27 cellular contexts compared by ENCODE assay signal in the genomic region with DNA sequence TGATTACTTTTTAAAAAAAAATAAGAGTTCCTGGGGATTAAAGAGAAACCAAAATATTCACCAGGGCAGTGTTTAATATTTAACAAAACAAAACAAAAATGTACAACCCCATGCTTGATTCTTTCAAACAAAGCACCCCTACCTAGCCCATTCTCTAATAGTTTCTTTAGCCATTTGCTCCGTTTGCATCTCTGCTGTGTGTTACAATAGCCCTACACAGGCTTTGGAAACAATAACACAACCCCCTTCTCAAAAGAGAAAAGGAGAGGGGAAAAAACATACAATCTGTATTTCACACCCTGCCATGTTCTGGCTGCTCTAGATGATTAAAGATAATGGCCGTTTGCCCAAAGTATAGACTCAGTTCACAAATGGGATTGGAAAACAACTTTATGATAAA.
"Had no signal": no experiment of that assay in that cellular context is flagged by ENCODE, and none has a peak within 500 bp of the region (broad histone marks: within the 10 kb centered on the region; RNA-seq: fewer than 3 reads in every experiment).

No MANE protein-coding gene starts in this region.

- ATAC-seq: activated T-helper 17 cell treated with anti-CD3 and anti-CD28 coated beads, Interleukin-2, amount 50 U/mL, for 72 hours; PC-3; T-helper 17 cell had no signal

- H3K27ac Mint-ChIP-seq: activated CD4-positive, alpha-beta memory T cell treated with anti-CD3 and anti-CD28 coated beads for 36 hours; activated CD4-positive, alpha-beta T cell treated with anti-CD3 and anti-CD28 coated beads, Interleukin-2, amount 10 ng/mL, durations not matched to agents 7 days and 5 days; activated naive CD4-positive, alpha-beta T cell treated with anti-CD3 and anti-CD28 coated beads for 36 hours; activated naive CD8-positive, alpha-beta T cell; activated T-helper 17 cell treated with anti-CD3 and anti-CD28 coated beads, Interleukin-2, amount 50 U/mL, for 72 hours; brain; T-helper 17 cell had no signal

- H3K9ac ChIP-seq: KMS-11 had no signal

- H3K9me3 Mint-ChIP-seq: activated CD4-positive, alpha-beta memory T cell treated with anti-CD3 and anti-CD28 coated beads for 36 hours; activated CD4-positive, alpha-beta T cell treated with anti-CD3 and anti-CD28 coated beads, Interleukin-2, amount 10 ng/mL, durations not matched to agents 7 days and 5 days; activated naive CD4-positive, alpha-beta T cell treated with anti-CD3 and anti-CD28 coated beads for 36 hours; brain had no signal

- H3K36me3 Mint-ChIP-seq: activated CD4-positive, alpha-beta memory T cell treated with anti-CD3 and anti-CD28 coated beads for 36 hours; activated naive CD8-positive, alpha-beta T cell; brain had no signal

- H3K27ac ChIP-seq: KMS-11 had no signal

- H3K4me3 Mint-ChIP-seq: activated CD4-positive, alpha-beta memory T cell treated with anti-CD3 and anti-CD28 coated beads for 36 hours; activated CD4-positive, alpha-beta T cell treated with anti-CD3 and anti-CD28 coated beads, Interleukin-2, amount 10 ng/mL, durations not matched to agents 7 days and 5 days; activated naive CD4-positive, alpha-beta T cell treated with anti-CD3 and anti-CD28 coated beads for 36 hours; activated naive CD8-positive, alpha-beta T cell; activated T-helper 17 cell treated with anti-CD3 and anti-CD28 coated beads, Interleukin-2, amount 50 U/mL, for 72 hours; brain; central memory CD8-positive, alpha-beta T cell; T-helper 17 cell had no signal

- H3K4me2 ChIP-seq: KMS-11 had no signal

- H3K4me1 Mint-ChIP-seq: activated CD4-positive, alpha-beta T cell treated with anti-CD3 and anti-CD28 coated beads, Interleukin-2, amount 10 ng/mL, durations not matched to agents 7 days and 5 days; activated T-helper 17 cell treated with anti-CD3 and anti-CD28 coated beads, Interleukin-2, amount 50 U/mL, for 72 hours; central memory CD8-positive, alpha-beta T cell; T-helper 17 cell had no signal

- DNase-seq: activated CD4-positive, alpha-beta memory T cell treated with anti-CD3 and anti-CD28 coated beads for 36 hours; activated CD4-positive, alpha-beta T cell treated with anti-CD3 and anti-CD28 coated beads, Interleukin-2, amount 10 ng/mL, durations not matched to agents 7 days and 5 days; activated CD4-positive, CD25-positive, alpha-beta regulatory T cell; activated gamma-delta T cell; activated naive CD4-positive, alpha-beta T cell treated with anti-CD3 and anti-CD28 coated beads for 36 hours; activated T-cell treated with anti-CD3 and anti-CD28 coated beads for 4 hours; activated T-cell treated with anti-CD3 and anti-CD28 coated beads, Interleukin-2, amount 50 U/mL, for 48 hours; amygdala; cortex of kidney; MM.1S; NCI-H1105 treated with DMSO at 0.1 percent for 48 hours; NCI-H1436 treated with DMSO at 0.1 percent for 48 hours; NCI-H2029 treated with DMSO at 0.1 percent for 48 hours; NCI-H2171; NCI-H345; NCI-H510A treated with DMSO at 0.1 percent for 48 hours; NCI-H774; NK-92 treated with Interleukin-12 subunit alpha and Interleukin-12 subunit beta, amount 100 ng/mL, for 24 hours; PC-3; SHP77 treated with DMSO at 0.1 percent for 48 hours; T-helper 17 cell; T-helper 9 cell had no signal

- H3K27me3 Mint-ChIP-seq: activated CD4-positive, alpha-beta memory T cell treated with anti-CD3 and anti-CD28 coated beads for 36 hours; activated CD4-positive, alpha-beta T cell treated with anti-CD3 and anti-CD28 coated beads, Interleukin-2, amount 10 ng/mL, durations not matched to agents 7 days and 5 days; activated naive CD8-positive, alpha-beta T cell; activated T-helper 17 cell treated with anti-CD3 and anti-CD28 coated beads, Interleukin-2, amount 50 U/mL, for 72 hours; central memory CD8-positive, alpha-beta T cell; T-helper 17 cell had no signal
